In the genomic region with DNA sequence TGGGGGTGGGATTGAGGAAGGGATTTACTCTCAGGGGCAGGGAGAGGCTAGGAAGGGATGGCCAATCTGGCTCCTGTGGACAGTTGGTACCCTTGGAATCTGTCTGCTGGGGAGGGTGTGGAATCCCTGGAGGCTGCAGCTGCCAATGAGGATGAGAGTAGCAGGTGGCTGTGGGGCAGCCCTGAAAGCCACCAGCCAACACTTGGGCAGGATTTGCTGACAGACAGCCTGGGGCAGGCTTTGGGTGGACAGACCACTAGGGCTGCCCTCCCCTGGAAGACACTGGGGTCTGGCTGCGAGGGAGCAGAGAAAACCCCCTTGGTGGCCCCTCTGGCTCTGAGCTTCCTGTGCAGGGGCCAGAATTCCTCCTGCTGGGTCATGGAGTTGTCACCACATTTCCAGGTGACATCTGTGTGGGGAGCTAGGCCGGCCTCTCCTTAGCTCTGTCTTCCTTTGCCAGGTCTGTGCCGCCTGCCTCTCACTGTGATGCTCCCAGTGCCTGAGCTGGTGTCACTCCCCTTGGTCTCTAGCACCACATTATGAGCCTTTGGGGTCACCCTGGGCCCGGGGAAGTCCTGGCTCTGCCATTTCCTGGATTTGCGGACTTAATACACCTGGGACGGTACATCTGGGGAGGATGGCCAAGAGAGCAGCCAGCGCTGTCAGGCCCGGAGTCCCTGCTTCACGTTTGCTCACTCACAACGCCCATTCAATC, we compare ENCODE assay signal across 12 cellular contexts. TPM values are rescaled to one million over a fixed set of nuclear protein-coding genes. Genes with fewer than 3 reads are reported as not detected.
A peak's percentile ranks its signal among the peaks of the same experiment; 100 is the strongest.
DNase-seq lines count a peak whose midpoint lies in the region; ATAC-seq and TF ChIP-seq lines count a peak whose summit lies in the region.
"Had no signal": no experiment of that assay in that cellular context is flagged by ENCODE, and none has a peak within 500 bp of the region (broad histone marks: within the 10 kb centered on the region; RNA-seq: fewer than 3 reads in every experiment).

No MANE protein-coding gene starts in this region.

- intact Hi-C loops in aorta (cut with DNase I) (no loop called here), left cardiac atrium (cut with DNase I) (no loop called here)

- H3K36me3 ChIP-seq in aorta (ENCODE audit: control insufficient read depth in 1 of 2, insufficient read depth in 2 of 2, low read length in 1 of 2), result no peaks in the 10 kb centered on the region

- POLR2A ChIA-PET in RWPE1 (lab: Yijun Ruan, JAX; ENCODE audit: low non-redundant PET), result no interaction called here

- H3K27ac Mint-ChIP-seq in stimulated activated naive CD8-positive, alpha-beta T cell treated with anti-CD3 and anti-CD28 coated beads, Interleukin-15, Interleukin-2, amounts not matched to agents 100 ng/mL and 50 ng/mL, for 24 hours, result peak overlapping the region; percentile 92
- no peak overlapping the region for H3K27ac Mint-ChIP-seq in type B pancreatic cell
- H3K27ac Mint-ChIP-seq: dendritic cell treated with granulocyte-macrophage colony-stimulating factor and Interleukin-4, amounts not matched to agents 40 ng/mL and 50 ng/mL, for 4 days had no signal

- no peaks in the 10 kb centered on the region for H3K4me1 ChIP-seq in aorta (ENCODE audit: control insufficient read depth in 1 of 2, insufficient read depth in 2 of 2, low read length in 2 of 2)
- H3K4me1 ChIP-seq: psoas muscle had no signal

- DNase-seq in stimulated activated naive CD8-positive, alpha-beta T cell treated with anti-CD3 and anti-CD28 coated beads, Interleukin-15, Interleukin-2, amounts not matched to agents 100 U/mL and 50 U/mL, for 24 hours, result no peak
- DNase-seq in RWPE1 (ENCODE audit: low spot score), result no peak
- DNase-seq in ecto neural progenitor cell (ENCODE audit: low spot score), result peak; percentile 43
- DNase-seq in aorta, result peak; percentile 21 to 62
- DNase-seq in left cardiac atrium, result no peak
- no peak for DNase-seq in type B pancreatic cell (ENCODE audit: extremely low spot score, unreplicated experiment)
- DNase-seq: psoas muscle, T-helper 9 cell had no signal

- no peaks in the 10 kb centered on the region for H3K36me3 Mint-ChIP-seq in stimulated activated naive CD8-positive, alpha-beta T cell treated with anti-CD3 and anti-CD28 coated beads, Interleukin-15, Interleukin-2, amounts not matched to agents 100 ng/mL and 50 ng/mL, for 24 hours (ENCODE audit: low read depth)
- no peaks in the 10 kb centered on the region for H3K36me3 Mint-ChIP-seq in type B pancreatic cell
- H3K36me3 Mint-ChIP-seq: activated naive CD8-positive, alpha-beta T cell had no signal

- H3K9me3 ChIP-seq in aorta (ENCODE audit: control insufficient read depth, low read length), result no peaks in the 10 kb centered on the region
- H3K9me3 ChIP-seq: psoas muscle had no signal

- no peak overlapping the region for H3K4me3 Mint-ChIP-seq in stimulated activated naive CD8-positive, alpha-beta T cell treated with anti-CD3 and anti-CD28 coated beads, Interleukin-15, Interleukin-2, amounts not matched to agents 100 ng/mL and 50 ng/mL, for 24 hours
- no peak overlapping the region for H3K4me3 Mint-ChIP-seq in type B pancreatic cell
- H3K4me3 Mint-ChIP-seq: dendritic cell treated with granulocyte-macrophage colony-stimulating factor and Interleukin-4, amounts not matched to agents 40 ng/mL and 50 ng/mL, for 4 days had no signal

- TF ChIP-seq CTCF in RWPE1 (conservative IDR thresholded peaks at IDR 0.05; ENCODE audit: low read depth) (no peak), type B pancreatic cell (conservative IDR thresholded peaks at IDR 0.05) (no peak)

- H3K27ac ChIP-seq in RWPE1 (peak overlapping the region; percentile 90), aorta (ENCODE audit: low read depth in 1 of 2, low read length in 2 of 2) (no peak overlapping the region)
- H3K27ac ChIP-seq: psoas muscle had no signal

- CTCF ChIA-PET in RWPE1 (lab: Yijun Ruan, JAX), result interaction anchor here (0.7 kb wide), 1 partner anchor 236 kb away, joined by 3 read pairs; no protein-coding TSS in a partner anchor

- no peaks in the 10 kb centered on the region for H3K9me3 Mint-ChIP-seq in stimulated activated naive CD8-positive, alpha-beta T cell treated with anti-CD3 and anti-CD28 coated beads, Interleukin-15, Interleukin-2, amounts not matched to agents 100 ng/mL and 50 ng/mL, for 24 hours
- H3K9me3 Mint-ChIP-seq in type B pancreatic cell, result no peaks in the 10 kb centered on the region
- H3K9me3 Mint-ChIP-seq: dendritic cell treated with granulocyte-macrophage colony-stimulating factor and Interleukin-4, amounts not matched to agents 40 ng/mL and 50 ng/mL, for 4 days had no signal

- peaks cover 21% of the 10 kb centered on the region for H3K4me1 Mint-ChIP-seq in stimulated activated naive CD8-positive, alpha-beta T cell treated with anti-CD3 and anti-CD28 coated beads, Interleukin-15, Interleukin-2, amounts not matched to agents 100 ng/mL and 50 ng/mL, for 24 hours (ENCODE audit: low read depth)
- H3K4me1 Mint-ChIP-seq in type B pancreatic cell (ENCODE audit: unreplicated experiment), result peaks cover 40% of the 10 kb centered on the region

- H3K4me3 ChIP-seq in aorta (ENCODE audit: low read length in 2 of 2), result no peak overlapping the region
- H3K4me3 ChIP-seq: psoas muscle had no signal

- H3K27me3 ChIP-seq in aorta (ENCODE audit: control insufficient read depth in 1 of 2, insufficient read depth in 2 of 2, low read length in 1 of 2), result no peaks in the 10 kb centered on the region

- peaks cover 8% of the 10 kb centered on the region for H3K27me3 Mint-ChIP-seq in stimulated activated naive CD8-positive, alpha-beta T cell treated with anti-CD3 and anti-CD28 coated beads, Interleukin-15, Interleukin-2, amounts not matched to agents 100 ng/mL and 50 ng/mL, for 24 hours
- H3K27me3 Mint-ChIP-seq in type B pancreatic cell, result no peaks in the 10 kb centered on the region
- H3K27me3 Mint-ChIP-seq: activated naive CD8-positive, alpha-beta T cell had no signal

- no peak for ATAC-seq in stimulated activated naive CD8-positive, alpha-beta T cell treated with anti-CD3 and anti-CD28 coated beads, Interleukin-15, Interleukin-2, amounts not matched to agents 100 U/mL and 50 U/mL, for 24 hours
- ATAC-seq in aorta (ENCODE audit: low FRiP score), result no peak
- ATAC-seq in left cardiac atrium, result no peak
- no peak for ATAC-seq in GM21528 (IDR thresholded peaks at IDR 0.05; ENCODE audit: low FRiP score, unreplicated experiment)
- ATAC-seq: psoas muscle had no signal

- 92 to 94% methylated on average over 10 of the region's 10 CpGs for WGBS in aorta, 2 donors

RNA-seq across cellular contexts. Expression of a gene that starts 13.4 kb away (rescaled TPM):
- 1 to 10 TPM; 2.7 to 6.9 TPM for total RNA-seq in aorta
- polyA plus RNA-seq in aorta, result 1 to 10 TPM; 1.1 to 1.7 TPM
- 1 to 10 TPM; 3.9 to 8.3 TPM for total RNA-seq in left cardiac atrium
- 15.7 and 31.4 TPM in 2 replicates for total RNA-seq in type B pancreatic cell (ENCODE audit: low replicate concordance)

Comparison
In these comparisons a context has a peak if more than half of its experiments do, and no peak if none do; other contexts are left out.
1. DNase-seq: peak in ecto neural progenitor cell (single experiment) and aorta (2 of 2); none in stimulated activated naive CD8-positive, alpha-beta T cell treated with anti-CD3 and anti-CD28 coated beads, Interleukin-15, Interleukin-2, amounts not matched to agents 100 U/mL and 50 U/mL, for 24 hours (single experiment), RWPE1 (single experiment), left cardiac atrium (single experiment) and type B pancreatic cell (single experiment).